11 cellular contexts compared by ENCODE assay signal in the genomic region with DNA sequence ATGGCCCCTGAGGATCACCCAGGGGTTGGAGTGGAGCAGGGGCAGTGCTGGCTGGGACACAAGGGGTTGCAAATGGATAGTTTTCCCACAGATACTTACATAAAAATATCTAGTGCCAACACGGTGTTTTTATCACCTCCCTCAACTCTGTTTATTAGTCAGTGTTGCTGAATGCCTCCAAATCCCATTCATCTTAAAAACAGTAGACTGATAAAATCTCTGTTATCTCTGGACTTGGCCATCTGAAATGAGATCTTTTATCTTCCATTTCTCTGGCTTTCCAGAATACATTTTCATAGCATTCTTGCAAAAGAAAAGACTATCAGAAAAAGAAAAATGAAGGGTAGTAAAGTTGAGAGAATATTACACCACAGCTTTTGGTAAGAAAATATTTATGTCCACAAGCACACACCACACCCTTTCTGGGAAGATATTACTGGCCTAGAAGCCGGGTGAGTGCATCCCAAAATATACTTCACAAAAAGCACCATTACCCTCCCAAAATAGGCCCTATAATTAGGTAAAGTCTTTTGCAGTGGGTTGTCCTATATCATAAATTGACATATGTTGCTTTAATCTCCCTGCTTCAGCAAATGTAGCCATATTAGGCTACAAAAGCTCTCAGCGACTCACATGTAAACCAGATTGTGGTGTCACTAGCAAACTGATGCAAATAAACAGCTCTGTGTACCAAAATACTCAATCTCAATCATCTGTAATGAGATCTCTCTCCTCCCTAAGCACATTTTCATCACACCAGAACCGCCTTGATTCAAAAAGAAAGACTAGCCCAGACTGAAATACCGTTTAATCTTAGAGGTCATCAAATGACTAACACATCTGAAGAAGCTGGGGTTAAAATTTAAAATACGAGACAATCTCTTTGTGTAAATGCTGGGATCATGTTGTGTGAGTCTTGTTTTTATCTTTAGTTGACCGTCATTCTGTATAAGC.
DNase-seq lines count a peak whose midpoint lies in the region; ATAC-seq and TF ChIP-seq lines count a peak whose summit lies in the region.
"Had no signal": no experiment of that assay in that cellular context is flagged by ENCODE, and none has a peak within 500 bp of the region (broad histone marks: within the 10 kb centered on the region; RNA-seq: fewer than 3 reads in every experiment).

No MANE protein-coding gene starts in this region.

- H3K4me1 Mint-ChIP-seq in activated CD8-positive, alpha-beta memory T cell treated with anti-CD3 and anti-CD28 coated beads, Interleukin-2, amount 10 ng/mL, durations not matched to agents 7 days and 5 days: peaks cover 91% of the 10 kb centered on the region
- peaks cover 68% of the 10 kb centered on the region for H3K4me1 Mint-ChIP-seq in T-helper 2 cell treated with Interferon-gamma antibody and Interleukin-4, amounts not matched to agents 5 μg/mL and 100 μg/mL, for 36 hours (ENCODE audit: low read depth)
- peaks cover 57% of the 10 kb centered on the region for H3K4me1 Mint-ChIP-seq in glutamatergic neuron (ENCODE audit: low read depth, unreplicated experiment)

- no peaks in the 10 kb centered on the region for H3K9me3 ChIP-seq in suprapubic skin
- H3K9me3 ChIP-seq in tibial artery: no peaks in the 10 kb centered on the region

- H3K27me3 ChIP-seq in suprapubic skin: no peaks in the 10 kb centered on the region
- H3K27me3 ChIP-seq in tibial artery: no peaks in the 10 kb centered on the region

- TF ChIP-seq EP300 in suprapubic skin (IDR thresholded peaks at IDR 0.05): no peak

- H3K9me3 Mint-ChIP-seq in activated CD8-positive, alpha-beta memory T cell treated with anti-CD3 and anti-CD28 coated beads, Interleukin-2, amount 10 ng/mL, durations not matched to agents 7 days and 5 days (ENCODE audit: low read depth): no peaks in the 10 kb centered on the region
- no peaks in the 10 kb centered on the region for H3K9me3 Mint-ChIP-seq in T-helper 2 cell treated with Interferon-gamma antibody and Interleukin-4, amounts not matched to agents 5 μg/mL and 100 μg/mL, for 36 hours
- H3K9me3 Mint-ChIP-seq in glutamatergic neuron (ENCODE audit: unreplicated experiment): peaks cover 10% of the 10 kb centered on the region

- H3K4me3 Mint-ChIP-seq in activated CD8-positive, alpha-beta memory T cell treated with anti-CD3 and anti-CD28 coated beads, Interleukin-2, amount 10 ng/mL, durations not matched to agents 7 days and 5 days: peak overlapping the region; percentile 69
- H3K4me3 Mint-ChIP-seq in T-helper 2 cell treated with Interferon-gamma antibody and Interleukin-4, amounts not matched to agents 5 μg/mL and 100 μg/mL, for 36 hours: peak overlapping the region; percentile 2
- H3K4me3 Mint-ChIP-seq in glutamatergic neuron (ENCODE audit: unreplicated experiment): peak overlapping the region; percentile 51

- TF ChIP-seq CTCF in glutamatergic neuron (IDR thresholded peaks at IDR 0.05; ENCODE audit: partially characterized antibody, unreplicated experiment) (no peak), suprapubic skin (IDR thresholded peaks at IDR 0.05) (no peak), tibial artery (IDR thresholded peaks at IDR 0.05) (no peak)

- intact Hi-C loops in tibial artery (cut with DNase I; ENCODE audit: low total_unique reads): no loop called here
- intact Hi-C loops in sciatic nerve (cut with DNase I): no loop called here

- H3K4me3 ChIP-seq in suprapubic skin (no peak overlapping the region), tibial artery (no peak overlapping the region)

- H3K36me3 Mint-ChIP-seq in activated CD8-positive, alpha-beta memory T cell treated with anti-CD3 and anti-CD28 coated beads, Interleukin-2, amount 10 ng/mL, durations not matched to agents 7 days and 5 days: peaks cover 39% of the 10 kb centered on the region
- H3K36me3 Mint-ChIP-seq in T-helper 2 cell treated with Interferon-gamma antibody and Interleukin-4, amounts not matched to agents 5 μg/mL and 100 μg/mL, for 36 hours (ENCODE audit: low read depth): peaks cover 33% of the 10 kb centered on the region
- no peaks in the 10 kb centered on the region for H3K36me3 Mint-ChIP-seq in glutamatergic neuron (ENCODE audit: unreplicated experiment)

- 53% methylated on average over 7 of the region's 7 CpGs for WGBS in suprapubic skin

- DNase-seq in activated CD8-positive, alpha-beta memory T cell treated with anti-CD3 and anti-CD28 coated beads, Interleukin-2, amount 10 ng/mL, durations not matched to agents 7 days and 5 days: no peak
- DNase-seq in activated CD8-positive, alpha-beta memory T cell treated with anti-CD3 and anti-CD28 coated beads, Interleukin-2, amount 50 U/mL, for 4 hours: no peak
- no peak for DNase-seq in T-helper 2 cell treated with Interferon-gamma antibody and Interleukin-4, amounts not matched to agents 5 μg/mL and 100 μg/mL, for 36 hours (ENCODE audit: low spot score)
- DNase-seq in glutamatergic neuron: no peak
- DNase-seq in suprapubic skin (ENCODE audit: low spot score in 2 of 2): no peak
- DNase-seq in tibial artery: no peak
- DNase-seq in sciatic nerve (ENCODE audit: low spot score): no peak
- no peak for DNase-seq in Kasumi-1 (lab: John Stamatoyannopoulos, UW)
- DNase-seq: amniotic stem cell, left cardiac atrium had no signal

- H3K4me1 ChIP-seq in suprapubic skin: peaks cover 14% of the 10 kb centered on the region
- no peaks in the 10 kb centered on the region for H3K4me1 ChIP-seq in tibial artery

- peak overlapping the region; percentile 90 for H3K27ac Mint-ChIP-seq in activated CD8-positive, alpha-beta memory T cell treated with anti-CD3 and anti-CD28 coated beads, Interleukin-2, amount 10 ng/mL, durations not matched to agents 7 days and 5 days
- H3K27ac Mint-ChIP-seq in T-helper 2 cell treated with Interferon-gamma antibody and Interleukin-4, amounts not matched to agents 5 μg/mL and 100 μg/mL, for 36 hours: peak overlapping the region; percentile 64
- peak overlapping the region; percentile 80 for H3K27ac Mint-ChIP-seq in glutamatergic neuron (ENCODE audit: unreplicated experiment)

- H3K27ac ChIP-seq in suprapubic skin: peak overlapping the region; percentile 44
- H3K27ac ChIP-seq in tibial artery: no peak overlapping the region
- H3K27ac ChIP-seq: epithelial cell of prostate had no signal

- H3K36me3 ChIP-seq in suprapubic skin: no peaks in the 10 kb centered on the region
- no peaks in the 10 kb centered on the region for H3K36me3 ChIP-seq in tibial artery

- no peaks in the 10 kb centered on the region for H3K27me3 Mint-ChIP-seq in activated CD8-positive, alpha-beta memory T cell treated with anti-CD3 and anti-CD28 coated beads, Interleukin-2, amount 10 ng/mL, durations not matched to agents 7 days and 5 days
- H3K27me3 Mint-ChIP-seq in T-helper 2 cell treated with Interferon-gamma antibody and Interleukin-4, amounts not matched to agents 5 μg/mL and 100 μg/mL, for 36 hours (ENCODE audit: low read depth): no peaks in the 10 kb centered on the region
- H3K27me3 Mint-ChIP-seq in glutamatergic neuron (ENCODE audit: unreplicated experiment): peaks cover 6% of the 10 kb centered on the region

- CTCF ChIA-PET in activated CD8-positive, alpha-beta memory T cell treated with anti-CD3 and anti-CD28 coated beads, Interleukin-2, amount 10 ng/mL, durations not matched to agents 7 days and 5 days (lab: Charles Lee): interaction anchor here (0.6 to 6.4 kb wide), 23 partner anchors 9 to 267 kb away, joined by 3 to 52 read pairs (median 7); no protein-coding TSS in a partner anchor

- ATAC-seq in activated CD8-positive, alpha-beta memory T cell treated with anti-CD3 and anti-CD28 coated beads, Interleukin-2, amount 10 ng/mL, durations not matched to agents 7 days and 5 days: peak; percentile 22
- no peak for ATAC-seq in sciatic nerve

- TF ChIP-seq POLR2A in suprapubic skin (IDR thresholded peaks at IDR 0.05): no peak

Comparison
In these comparisons a context has a peak if more than half of its experiments do, and no peak if none do; other contexts are left out.
1. H3K4me3 Mint-ChIP-seq: peak in every context shown above with its lines; median percentile 69 in activated CD8-positive, alpha-beta memory T cell treated with anti-CD3 and anti-CD28 coated beads, Interleukin-2, amount 10 ng/mL, durations not matched to agents 7 days and 5 days; 51 in glutamatergic neuron; 2 in T-helper 2 cell treated with Interferon-gamma antibody and Interleukin-4, amounts not matched to agents 5 μg/mL and 100 μg/mL, for 36 hours.